ENCODE assay signal across 1 cellular context in genomic region chr22:48490513-48491411, GRCh38.
TF ChIP-seq lines count a peak whose summit lies in the region.

No MANE protein-coding gene starts in this region.

TF ChIP-seq in HepG2, 621 proteins besides CTCF, POLR2A, EP300 and RAD21:
- no peak for TF ChIP-seq CHCHD3 (CRISPR knock-in tag; IDR thresholded peaks at IDR 0.05)
- no peak for TF ChIP-seq ZSCAN25 (CRISPR knock-in tag; IDR thresholded peaks at IDR 0.05)
- no peak for TF ChIP-seq ZGPAT (CRISPR knock-in tag; IDR thresholded peaks at IDR 0.05)
- TF ChIP-seq ATF7-NPFF (CRISPR knock-in tag; IDR thresholded peaks at IDR 0.05; ENCODE audit: low read depth): no peak
- no peak for TF ChIP-seq GATA4 (IDR thresholded peaks at IDR 0.05; ENCODE audit: borderline replicate concordance, low read depth)
- no peak for TF ChIP-seq NCOA1 (CRISPR knock-in tag; IDR thresholded peaks at IDR 0.05)
- no peak for TF ChIP-seq ZNF275 (CRISPR knock-in tag; IDR thresholded peaks at IDR 0.05; ENCODE audit: borderline replicate concordance)
- no peak for TF ChIP-seq MATR3 (CRISPR knock-in tag; IDR thresholded peaks at IDR 0.05)
- TF ChIP-seq ZNF879 (CRISPR knock-in tag; IDR thresholded peaks at IDR 0.05): no peak
- no peak for TF ChIP-seq XBP1 (CRISPR knock-in tag; IDR thresholded peaks at IDR 0.05)
- no peak for TF ChIP-seq FOXA1 (IDR thresholded peaks at IDR 0.05)
- TF ChIP-seq FOXA1 (CRISPR knock-in tag; IDR thresholded peaks at IDR 0.05): no peak
